ENCODE assay signal across 8 cellular contexts in the genomic region with DNA sequence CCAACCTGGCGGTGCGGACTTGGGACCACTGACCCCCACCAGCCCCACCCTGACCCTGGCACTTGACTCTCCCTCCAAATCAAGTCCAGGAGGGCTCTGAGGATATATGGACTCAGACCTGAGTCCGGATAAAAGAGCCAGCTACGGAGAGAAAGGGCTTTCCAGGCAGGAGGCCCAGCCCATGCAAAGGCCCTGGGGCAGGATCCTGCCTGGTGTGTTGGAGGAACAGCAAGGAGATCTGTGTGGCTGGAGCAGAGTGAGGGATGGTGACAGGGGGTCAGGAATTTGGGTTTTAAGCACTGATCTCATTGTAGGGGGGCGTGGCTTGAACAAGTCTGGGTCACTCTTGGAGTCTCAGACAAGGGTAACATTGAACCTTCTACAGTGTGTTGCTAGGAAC. TPM values are rescaled to one million over a fixed set of nuclear protein-coding genes. Genes with fewer than 3 reads are reported as not detected.
"Had no signal": no experiment of that assay in that cellular context is flagged by ENCODE, and none has a peak within 500 bp of the region (broad histone marks: within the 10 kb centered on the region; RNA-seq: fewer than 3 reads in every experiment).

No MANE protein-coding gene starts in this region.

- H3K4me1 Mint-ChIP-seq: GM23338 had no signal

- H3K9me3 ChIP-seq: HAP-1 had no signal

- H3K36me3 ChIP-seq: HAP-1 had no signal

- H3K4me3 Mint-ChIP-seq: GM23338 had no signal

- H3K4me2 ChIP-seq: GM23338, KMS-11 had no signal

- H3K4me3 ChIP-seq: GM23338, HAP-1 had no signal

- H2AFZ ChIP-seq: GM23338 had no signal

- ATAC-seq: GM23338, HCT116 had no signal

- H3K27ac Mint-ChIP-seq: GM23338 had no signal

- H3K9me3 Mint-ChIP-seq: GM23338 had no signal

- H3K27ac ChIP-seq: KMS-11 had no signal

- H3K4me1 ChIP-seq: HAP-1 had no signal

- H3K9ac ChIP-seq: KMS-11 had no signal

- DNase-seq: IMR-90, KBM-7 had no signal

RNA-seq across cellular contexts. Expression of a gene that starts 0.5 kb away (rescaled TPM):
- total RNA-seq: GM23338, H1, HT-29, IMR-90 had no signal
- polyA plus RNA-seq: GM23338, H1, IMR-90 had no signal
